Comparison of ENCODE assay signal across 1 cellular context in the genomic region with DNA sequence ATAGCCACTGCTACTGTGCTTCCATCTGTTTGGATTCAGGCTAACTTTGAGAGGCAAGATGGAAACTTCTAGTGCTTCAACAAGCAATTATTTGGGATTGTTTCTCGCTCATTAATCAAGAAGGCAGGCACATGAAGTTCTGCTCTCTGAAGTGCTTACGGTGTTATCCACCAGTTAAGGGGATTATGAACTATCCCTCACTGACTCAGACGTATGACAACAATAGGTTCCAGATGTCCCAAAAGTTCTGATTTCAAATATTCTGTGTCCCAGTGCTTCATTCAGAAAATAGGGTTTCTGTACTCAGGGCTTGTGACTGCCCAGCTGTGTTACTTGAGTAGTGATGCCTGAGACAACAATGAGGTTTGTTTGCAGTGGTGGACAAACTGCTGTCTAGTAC.
TF ChIP-seq lines count a peak whose summit lies in the region.

No MANE protein-coding gene starts in this region.

TF ChIP-seq in GM23338, 12 proteins besides CTCF, POLR2A, EP300 and RAD21 (continued from another document):
- TF ChIP-seq, protein P1, sequence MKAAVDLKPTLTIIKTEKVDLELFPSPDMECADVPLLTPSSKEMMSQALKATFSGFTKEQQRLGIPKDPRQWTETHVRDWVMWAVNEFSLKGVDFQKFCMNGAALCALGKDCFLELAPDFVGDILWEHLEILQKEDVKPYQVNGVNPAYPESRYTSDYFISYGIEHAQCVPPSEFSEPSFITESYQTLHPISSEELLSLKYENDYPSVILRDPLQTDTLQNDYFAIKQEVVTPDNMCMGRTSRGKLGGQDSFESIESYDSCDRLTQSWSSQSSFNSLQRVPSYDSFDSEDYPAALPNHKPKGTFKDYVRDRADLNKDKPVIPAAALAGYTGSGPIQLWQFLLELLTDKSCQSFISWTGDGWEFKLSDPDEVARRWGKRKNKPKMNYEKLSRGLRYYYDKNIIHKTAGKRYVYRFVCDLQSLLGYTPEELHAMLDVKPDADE (IDR thresholded peaks at IDR 0.05): no peak
